ENCODE assay signal across 25 cellular contexts in the genomic region with DNA sequence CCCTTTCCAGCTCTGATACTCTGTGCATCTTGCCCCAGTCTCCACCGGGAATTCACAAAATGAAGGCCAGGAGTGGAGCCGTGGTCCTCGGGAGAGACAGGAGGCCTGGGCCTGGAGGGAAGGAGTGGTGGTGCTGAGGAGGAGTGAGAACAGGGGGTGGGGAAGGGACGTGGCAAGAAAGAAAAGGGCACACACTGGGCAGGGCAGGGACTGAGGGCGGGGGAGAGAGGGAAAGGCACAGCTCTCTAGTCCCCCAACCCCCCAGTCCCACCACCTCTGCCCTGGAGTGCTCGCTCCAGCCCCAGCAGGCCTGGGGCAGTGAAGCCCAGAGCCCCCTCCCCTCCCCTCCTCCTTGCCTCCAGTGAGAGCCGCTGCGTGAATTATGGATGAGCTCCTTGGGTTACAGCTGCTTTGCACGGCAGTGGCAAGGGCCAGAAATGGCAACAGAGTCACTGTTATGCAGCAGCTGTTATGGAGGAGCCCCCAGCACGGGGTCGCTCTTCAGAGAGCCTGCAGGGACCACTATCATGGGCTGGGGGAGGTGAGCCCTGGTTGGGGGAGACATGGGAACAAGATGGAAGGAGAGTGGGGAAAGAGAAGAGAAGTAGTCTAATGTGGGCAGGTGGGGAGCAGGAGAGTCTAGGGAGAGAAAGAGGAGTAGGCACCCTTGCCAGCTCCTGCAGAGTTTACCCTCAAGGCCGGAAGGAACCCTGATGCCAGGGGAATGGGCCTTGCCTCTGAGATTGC. TPM values are rescaled to one million over a fixed set of nuclear protein-coding genes. Genes with fewer than 3 reads are reported as not detected.
DNase-seq lines count a peak whose midpoint lies in the region; ATAC-seq, FAIRE-seq and TF ChIP-seq lines count a peak whose summit lies in the region.
"Had no signal": no experiment of that assay in that cellular context is flagged by ENCODE, and none has a peak within 500 bp of the region (broad histone marks: within the 10 kb centered on the region; RNA-seq: fewer than 3 reads in every experiment).

No MANE protein-coding gene starts in this region.

- peaks cover 17% of the 10 kb centered on the region for H3K79me2 ChIP-seq in GM23338 (replicated peaks; ENCODE audit: insufficient read depth)
- H3K79me2 ChIP-seq in PC-9 (ENCODE audit: low read depth), result no peaks in the 10 kb centered on the region
- H3K79me2 ChIP-seq: parathyroid adenoma had no signal

- TF ChIP-seq CTCF in GM23338 (conservative IDR thresholded peaks at IDR 0.05; ENCODE audit: low read depth in 2 of 2) (no peak), nephron progenitor cell (IDR thresholded peaks at IDR 0.05) (no peak), PC-9 (conservative IDR thresholded peaks at IDR 0.05) (no peak)

- POLR2A ChIA-PET in PC-9 (lab: Charles Lee; ENCODE audit: unreplicated experiment), result no interaction called here

- H2AFZ ChIP-seq in GM23338, result no peak overlapping the region
- H2AFZ ChIP-seq in PC-9, result no peak overlapping the region
- H2AFZ ChIP-seq: parathyroid adenoma had no signal

- CTCF ChIA-PET in PC-9 (lab: Charles Lee), result interaction anchor here (1.0 to 1.2 kb wide), 2 partner anchors 13 to 104 kb away, joined by 6 to 10 read pairs; a partner anchor contains a TSS

- H3K9me3 ChIP-seq in PC-9 (ENCODE audit: insufficient read depth, low read depth), result no peaks in the 10 kb centered on the region
- H3K9me3 ChIP-seq: esophagus squamous epithelium, gastroesophageal sphincter, uterus had no signal

- H3K36me3 ChIP-seq in GM23338 (ENCODE audit: insufficient read depth) (no peaks in the 10 kb centered on the region; the same call in 1 of the 2 replicates), PC-9 (ENCODE audit: low read depth) (no peaks in the 10 kb centered on the region)
- H3K36me3 ChIP-seq: esophagus squamous epithelium, gastroesophageal sphincter, uterus had no signal

- intact Hi-C loops in PC-9 (cut with micrococcal nuclease; ENCODE audit: unreplicated experiment), result no loop called here

- H3K4me2 ChIP-seq in GM23338, result peak overlapping the region; percentile 100
- no peak overlapping the region for H3K4me2 ChIP-seq in PC-9
- H3K4me2 ChIP-seq: KMS-11 had no signal

- peak overlapping the region; percentile 85 for H3K4me3 Mint-ChIP-seq in GM23338
- no peak overlapping the region for H3K4me3 Mint-ChIP-seq in central memory CD8-positive, alpha-beta T cell
- peak overlapping the region; percentile 54 for H3K4me3 Mint-ChIP-seq in nephron progenitor cell
- H3K4me3 Mint-ChIP-seq: activated CD4-positive, alpha-beta T cell treated with anti-CD3 and anti-CD28 coated beads, Interleukin-2, amount 10 ng/mL, durations not matched to agents 24 days and 14 days; CD4-positive, CD25-positive, alpha-beta regulatory T cell; T-helper 17 cell had no signal

- H3F3A ChIP-seq in GM23338 (replicated peaks; ENCODE audit: low read depth) (0 out of 2 replicates have a peak, but pooled peaks cover 14% of the 10 kb centered on the region), PC-9 (ENCODE audit: insufficient read depth, low read depth) (no peaks in the 10 kb centered on the region)

- BruUV-seq in PC-9 (replicated peaks; lab: Mats Ljungman, UMichigan), result no TSS peak

- H3K36me3 Mint-ChIP-seq in GM23338 (ENCODE audit: low read depth) (peaks cover 16% of the 10 kb centered on the region), nephron progenitor cell (ENCODE audit: low read depth) (peaks cover 4% of the 10 kb centered on the region)
- H3K36me3 Mint-ChIP-seq in central memory CD8-positive, alpha-beta T cell (ENCODE audit: insufficient read depth), result no peaks in the 10 kb centered on the region
- H3K36me3 Mint-ChIP-seq: activated naive CD8-positive, alpha-beta T cell; CD4-positive, CD25-positive, alpha-beta regulatory T cell had no signal

- 0 out of 2 replicates have a peak overlapping the region, but pooled peaks have one; percentile 24 for H3K27ac Mint-ChIP-seq in GM23338
- H3K27ac Mint-ChIP-seq in central memory CD8-positive, alpha-beta T cell (ENCODE audit: low read depth), result peak overlapping the region; percentile 39
- H3K27ac Mint-ChIP-seq in nephron progenitor cell, result no peak overlapping the region
- H3K27ac Mint-ChIP-seq: activated CD4-positive, alpha-beta T cell treated with anti-CD3 and anti-CD28 coated beads, Interleukin-2, amount 10 ng/mL, durations not matched to agents 24 days and 14 days; activated naive CD8-positive, alpha-beta T cell; naive B cell; T-helper 17 cell had no signal

- H3K27me3 ChIP-seq in GM23338 (ENCODE audit: insufficient read depth), result peaks cover 27% of the 10 kb centered on the region
- peaks cover 21% of the 10 kb centered on the region for H3K27me3 ChIP-seq in PC-9 (ENCODE audit: insufficient read depth, low read depth)

- peaks cover 49% of the 10 kb centered on the region for H3K4me1 ChIP-seq in GM23338 (ENCODE audit: insufficient read depth)
- peaks cover 14% of the 10 kb centered on the region for H3K4me1 ChIP-seq in PC-9 (replicated peaks; ENCODE audit: insufficient read depth)
- H3K4me1 ChIP-seq: parathyroid adenoma had no signal

- H3K9me3 Mint-ChIP-seq in GM23338 (no peaks in the 10 kb centered on the region; the same call in 1 of the 3 replicates), nephron progenitor cell (no peaks in the 10 kb centered on the region)
- no peaks in the 10 kb centered on the region for H3K9me3 Mint-ChIP-seq in central memory CD8-positive, alpha-beta T cell
- H3K9me3 Mint-ChIP-seq: activated CD4-positive, alpha-beta T cell treated with anti-CD3 and anti-CD28 coated beads, Interleukin-2, amount 10 ng/mL, durations not matched to agents 24 days and 14 days; naive B cell had no signal

- ATAC-seq in GM23338, result peak; percentile 6
- ATAC-seq in central memory CD8-positive, alpha-beta T cell (replicated peaks; ENCODE audit: extremely low read depth, poor library complexity, severe bottlenecking), result no peak
- ATAC-seq: gastroesophageal sphincter, T-helper 17 cell had no signal

- FAIRE-seq in RCC 7860 (lab: Jason Lieb, UNC), result no peak
- FAIRE-seq: colon had no signal

- H3K4me3 ChIP-seq in GM23338 (peak overlapping the region; percentile 93; the same call in 1 of the 2 replicates), PC-9 (no peak overlapping the region)
- H3K4me3 ChIP-seq: esophagus squamous epithelium, gastroesophageal sphincter, uterus had no signal

- DNase-seq in 8988T (peak; percentile 44), GM23338 (ENCODE audit: low spot score) (no peak), nephron progenitor cell (peak; percentile 47), GDM1 (lab: John Stamatoyannopoulos, UW) (no peak), RCC 7860 (ENCODE audit: low spot score) (no peak), PC-9 (no peak)
- DNase-seq in central memory CD8-positive, alpha-beta T cell (ENCODE audit: low spot score in 2 of 2), result no peak
- no peak for DNase-seq in activated T-cell treated with anti-CD3 and anti-CD28 coated beads, Interleukin-2, amount 50 U/mL, for 48 hours
- DNase-seq: activated CD4-positive, alpha-beta T cell treated with anti-CD3 and anti-CD28 coated beads, Interleukin-2, amount 10 ng/mL, durations not matched to agents 24 days and 14 days; CD4-positive, CD25-positive, alpha-beta regulatory T cell; DMS153; esophagus squamous epithelium; GF-D8; mammary epithelial cell; naive B cell; NCI-H187; RPMI8226; substantia nigra; T-helper 17 cell; uterus had no signal

- H3K27me3 Mint-ChIP-seq in GM23338 (ENCODE audit: insufficient read depth, low read depth, poor library complexity) (peaks cover 40% of the 10 kb centered on the region), nephron progenitor cell (ENCODE audit: low read depth, poor library complexity) (peaks cover 76% of the 10 kb centered on the region)
- H3K27me3 Mint-ChIP-seq in central memory CD8-positive, alpha-beta T cell, result peaks cover 27% of the 10 kb centered on the region

- H3K27ac ChIP-seq in GM23338 (ENCODE audit: low read depth) (no peak overlapping the region), PC-9 (no peak overlapping the region)
- H3K27ac ChIP-seq: esophagus squamous epithelium, gastroesophageal sphincter, KMS-11, parathyroid adenoma, uterus had no signal

- H4K20me1 ChIP-seq in GM23338 (replicated peaks; ENCODE audit: insufficient read depth), result no peaks in the 10 kb centered on the region; the same call in 1 of the 2 replicates
- no peaks in the 10 kb centered on the region for H4K20me1 ChIP-seq in PC-9 (ENCODE audit: insufficient read depth)

- no peaks in the 10 kb centered on the region for H3K9me2 ChIP-seq in GM23338 (ENCODE audit: insufficient read depth)
- H3K9me2 ChIP-seq in PC-9 (ENCODE audit: insufficient read depth), result no peaks in the 10 kb centered on the region

- H3K4me1 Mint-ChIP-seq in GM23338, result peaks cover 61% of the 10 kb centered on the region
- H3K4me1 Mint-ChIP-seq in central memory CD8-positive, alpha-beta T cell, result peaks cover 25% of the 10 kb centered on the region
- peaks cover 45% of the 10 kb centered on the region for H3K4me1 Mint-ChIP-seq in nephron progenitor cell

TF ChIP-seq in GM23338, 12 proteins besides CTCF, POLR2A, EP300 and RAD21 (continues in another document):
- TF ChIP-seq NANOG (IDR thresholded peaks at IDR 0.05; ENCODE audit: borderline replicate concordance) (no peak), POLR2AphosphoS5 (IDR thresholded peaks at IDR 0.05; ENCODE audit: low read depth) (no peak), ZNF331 (CRISPR knock-in tag; IDR thresholded peaks at IDR 0.05; ENCODE audit: low read depth) (no peak), JUNB (IDR thresholded peaks at IDR 0.05; ENCODE audit: unreplicated experiment) (no peak), EZH2phosphoT487 (IDR thresholded peaks at IDR 0.05; ENCODE audit: unreplicated experiment) (no peak), ZNF114 (CRISPR knock-in tag; IDR thresholded peaks at IDR 0.05) (no peak)
- TF ChIP-seq, protein P1, sequence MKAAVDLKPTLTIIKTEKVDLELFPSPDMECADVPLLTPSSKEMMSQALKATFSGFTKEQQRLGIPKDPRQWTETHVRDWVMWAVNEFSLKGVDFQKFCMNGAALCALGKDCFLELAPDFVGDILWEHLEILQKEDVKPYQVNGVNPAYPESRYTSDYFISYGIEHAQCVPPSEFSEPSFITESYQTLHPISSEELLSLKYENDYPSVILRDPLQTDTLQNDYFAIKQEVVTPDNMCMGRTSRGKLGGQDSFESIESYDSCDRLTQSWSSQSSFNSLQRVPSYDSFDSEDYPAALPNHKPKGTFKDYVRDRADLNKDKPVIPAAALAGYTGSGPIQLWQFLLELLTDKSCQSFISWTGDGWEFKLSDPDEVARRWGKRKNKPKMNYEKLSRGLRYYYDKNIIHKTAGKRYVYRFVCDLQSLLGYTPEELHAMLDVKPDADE (IDR thresholded peaks at IDR 0.05), result no peak

RNA-seq across cellular contexts. Expression of a gene that starts 3.4 kb away (rescaled TPM):
- 15.9 and 16.1 TPM in 2 replicates for total RNA-seq in GM23338 (2014; rRNA removed; shearing (Covaris generic))
- 13.1 and 13.9 TPM in 2 replicates for polyA plus RNA-seq in GM23338 (2016; fragmentation: Nextera tagmentation; extraction: Ambion mirVana)
- 3.4 and 4.6 TPM in 2 replicates for total RNA-seq in PC-9 (2021)
- total RNA-seq: CD4-positive, CD25-positive, alpha-beta regulatory T cell had no signal

RNA-seq across cellular contexts. Expression of a gene that starts 36.8 kb away (rescaled TPM):
- total RNA-seq in GM23338 (2014; rRNA removed; shearing (Covaris generic)), result 23.7 and 24.8 TPM in 2 replicates
- 11.5 and 14.3 TPM in 2 replicates for polyA plus RNA-seq in GM23338 (2016; fragmentation: Nextera tagmentation; extraction: Ambion mirVana)
- total RNA-seq in PC-9 (2021), result 35.7 and 41.3 TPM in 2 replicates

RNA-seq across cellular contexts. Expression of a gene that starts 51.7 kb away (rescaled TPM):
- 49.7 and 49.8 TPM in 2 replicates for total RNA-seq in GM23338 (2014; rRNA removed; shearing (Covaris generic))
- 19.6 and 19.7 TPM in 2 replicates for polyA plus RNA-seq in GM23338 (2016; fragmentation: Nextera tagmentation; extraction: Ambion mirVana)
- 3.2 and 4.0 TPM in 2 replicates for total RNA-seq in PC-9 (2021)

Comparison
In these comparisons a context has a peak if more than half of its experiments do, and no peak if none do; other contexts are left out.
1. DNase-seq: peak in 8988T (single experiment) and nephron progenitor cell (single experiment); none in GM23338 (single experiment), central memory CD8-positive, alpha-beta T cell (0 of 2), GDM1 (single experiment), activated T-cell treated with anti-CD3 and anti-CD28 coated beads, Interleukin-2, amount 50 U/mL, for 48 hours (0 of 2), RCC 7860 (single experiment) and PC-9 (0 of 2).
2. RNA of a gene that starts 51.7 kb away (total RNA-seq): 49.7 to 49.8 TPM in GM23338; 3.2 to 4.0 TPM in PC-9; every median in the first group is over 10 times any median in the second.